Comparison of ENCODE assay signal across 9 cellular contexts in genomic region chr1:9852410-9853301, GRCh38.
A peak's percentile ranks its signal among the peaks of the same experiment; 100 is the strongest.
DNase-seq lines count a peak whose midpoint lies in the region.
"Had no signal": no experiment of that assay in that cellular context is flagged by ENCODE, and none has a peak within 500 bp of the region (broad histone marks: within the 10 kb centered on the region; RNA-seq: fewer than 3 reads in every experiment).

No MANE protein-coding gene starts in this region.

- peak; percentile 82 for DNase-seq in EH (ENCODE audit: low read depth)
- DNase-seq in NCI-H510A (lab: John Stamatoyannopoulos, UW) = peak; percentile 52
- peak; percentile 67 for DNase-seq in dedifferentiated amniotic fluid mesenchymal stem cell (ENCODE audit: extremely low spot score)
- DNase-seq in non-pigmented ciliary epithelial cell (ENCODE audit: low read depth) = peak; percentile 53
- DNase-seq in DMS153 (lab: John Stamatoyannopoulos, UW) = no peak
- no peak for DNase-seq in GF-D8 (lab: John Stamatoyannopoulos, UW)
- no peak for DNase-seq in stimulated activated CD4-positive, alpha-beta T cell treated with anti-CD3 and anti-CD28 coated beads, Interleukin-1b, Interleukin-23, amount 100 ng/mL, for 48 hours
- DNase-seq in activated gamma-delta T cell (lab: John Stamatoyannopoulos, UW) = no peak
- DNase-seq: upper lobe of left lung had no signal

Comparison
In these comparisons a context has a peak if more than half of its experiments do, and no peak if none do; other contexts are left out.
1. DNase-seq: peak in EH (single experiment), NCI-H510A (single experiment), dedifferentiated amniotic fluid mesenchymal stem cell (single experiment) and non-pigmented ciliary epithelial cell (single experiment); none in DMS153 (single experiment), GF-D8 (single experiment), stimulated activated CD4-positive, alpha-beta T cell treated with anti-CD3 and anti-CD28 coated beads, Interleukin-1b, Interleukin-23, amount 100 ng/mL, for 48 hours (single experiment) and activated gamma-delta T cell (single experiment).